ENCODE assay signal across 1 cellular context in the genomic region with DNA sequence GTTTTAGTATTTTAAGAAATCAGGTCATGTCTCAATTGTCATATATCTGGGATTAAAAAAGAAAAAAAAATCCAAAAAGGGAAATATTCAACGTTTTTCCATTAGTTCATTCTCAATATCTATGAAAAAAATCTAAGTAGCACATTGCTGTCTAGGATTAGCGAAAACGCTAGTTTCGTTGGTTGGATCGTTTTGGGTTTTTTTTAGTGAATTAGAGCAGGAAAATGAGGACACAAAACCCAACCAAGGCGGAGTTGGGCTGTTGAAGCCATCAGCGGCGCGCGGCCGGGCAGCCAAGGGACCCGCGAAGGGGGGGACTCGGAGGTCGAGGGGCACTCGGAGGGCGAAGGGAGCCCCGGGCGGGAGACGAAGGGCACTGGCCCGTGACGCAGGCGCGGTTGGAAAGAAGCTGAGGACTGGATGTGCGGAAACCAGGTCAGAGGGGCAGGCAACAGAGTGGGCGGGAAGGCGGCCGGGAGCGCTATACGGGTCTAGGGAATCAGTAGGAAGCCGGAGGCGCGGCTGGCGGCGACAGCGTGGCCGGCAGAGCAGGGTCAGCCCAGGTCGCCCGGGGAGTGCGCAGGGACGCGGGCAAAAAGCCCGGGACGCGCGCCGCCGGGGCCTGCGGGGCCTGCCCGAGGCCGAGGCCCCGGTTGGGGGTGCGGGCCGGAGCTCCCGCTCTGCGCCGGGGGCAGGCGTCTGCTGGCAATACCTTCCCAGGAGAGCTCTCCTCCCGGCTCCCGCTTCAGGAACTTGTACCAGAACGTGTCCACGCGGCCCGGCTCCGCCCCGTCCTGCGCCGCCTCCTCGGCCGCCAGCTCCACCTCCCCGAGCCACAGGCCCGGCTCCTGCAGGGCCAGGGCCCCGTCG.
TF ChIP-seq lines count a peak whose summit lies in the region.

No MANE protein-coding gene starts in this region.

TF ChIP-seq in HepG2, 621 proteins besides CTCF, POLR2A, EP300 and RAD21 (continued from another document and continues in another):
- peak; percentile 78 for TF ChIP-seq THAP7 (CRISPR knock-in tag; IDR thresholded peaks at IDR 0.05)
- TF ChIP-seq, protein P1, sequence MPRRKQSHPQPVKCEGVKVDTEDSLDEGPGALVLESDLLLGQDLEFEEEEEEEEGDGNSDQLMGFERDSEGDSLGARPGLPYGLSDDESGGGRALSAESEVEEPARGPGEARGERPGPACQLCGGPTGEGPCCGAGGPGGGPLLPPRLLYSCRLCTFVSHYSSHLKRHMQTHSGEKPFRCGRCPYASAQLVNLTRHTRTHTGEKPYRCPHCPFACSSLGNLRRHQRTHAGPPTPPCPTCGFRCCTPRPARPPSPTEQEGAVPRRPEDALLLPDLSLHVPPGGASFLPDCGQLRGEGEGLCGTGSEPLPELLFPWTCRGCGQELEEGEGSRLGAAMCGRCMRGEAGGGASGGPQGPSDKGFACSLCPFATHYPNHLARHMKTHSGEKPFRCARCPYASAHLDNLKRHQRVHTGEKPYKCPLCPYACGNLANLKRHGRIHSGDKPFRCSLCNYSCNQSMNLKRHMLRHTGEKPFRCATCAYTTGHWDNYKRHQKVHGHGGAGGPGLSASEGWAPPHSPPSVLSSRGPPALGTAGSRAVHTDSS (CRISPR knock-in tag; conservative IDR thresholded peaks at IDR 0.05): no peak
- TF ChIP-seq, protein P2, sequence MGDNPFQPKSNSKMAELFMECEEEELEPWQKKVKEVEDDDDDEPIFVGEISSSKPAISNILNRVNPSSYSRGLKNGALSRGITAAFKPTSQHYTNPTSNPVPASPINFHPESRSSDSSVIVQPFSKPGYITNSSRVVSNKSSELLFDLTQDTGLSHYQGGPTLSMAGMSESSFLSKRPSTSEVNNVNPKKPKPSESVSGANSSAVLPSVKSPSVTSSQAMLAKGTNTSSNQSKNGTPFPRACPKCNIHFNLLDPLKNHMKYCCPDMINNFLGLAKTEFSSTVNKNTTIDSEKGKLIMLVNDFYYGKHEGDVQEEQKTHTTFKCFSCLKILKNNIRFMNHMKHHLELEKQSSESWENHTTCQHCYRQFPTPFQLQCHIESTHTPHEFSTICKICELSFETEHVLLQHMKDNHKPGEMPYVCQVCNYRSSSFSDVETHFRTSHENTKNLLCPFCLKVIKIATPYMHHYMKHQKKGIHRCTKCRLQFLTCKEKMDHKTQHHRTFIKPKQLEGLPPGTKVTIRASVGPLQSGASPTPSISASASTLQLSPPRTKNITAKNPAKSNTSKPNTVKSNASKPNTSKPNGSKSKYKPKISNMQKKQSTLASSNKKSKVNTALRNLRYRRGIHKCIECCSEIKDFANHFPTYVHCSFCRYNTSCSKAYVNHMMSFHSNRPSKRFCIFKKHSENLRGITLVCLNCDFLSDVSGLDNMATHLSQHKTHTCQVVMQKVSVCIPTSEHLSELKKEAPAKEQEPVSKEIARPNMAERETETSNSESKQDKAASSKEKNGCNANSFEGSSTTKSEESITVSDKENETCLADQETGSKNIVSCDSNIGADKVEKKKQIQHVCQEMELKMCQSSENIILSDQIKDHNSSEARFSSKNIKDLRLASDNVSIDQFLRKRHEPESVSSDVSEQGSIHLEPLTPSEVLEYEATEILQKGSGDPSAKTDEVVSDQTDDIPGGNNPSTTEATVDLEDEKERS (CRISPR knock-in tag; IDR thresholded peaks at IDR 0.05): peak; percentile 91
- no peak for TF ChIP-seq ZNF7 (CRISPR knock-in tag; IDR thresholded peaks at IDR 0.05)
- no peak for TF ChIP-seq NR3C1 (CRISPR knock-in tag; IDR thresholded peaks at IDR 0.05)
- TF ChIP-seq ZBTB34 (CRISPR knock-in tag; IDR thresholded peaks at IDR 0.05): no peak
- no peak for TF ChIP-seq HOXD1 (CRISPR knock-in tag; IDR thresholded peaks at IDR 0.05)
- no peak; the same call in 1 of the 2 replicates for TF ChIP-seq E2F5 (CRISPR knock-in tag; conservative IDR thresholded peaks at IDR 0.05)
- TF ChIP-seq SYNCRIP (IDR thresholded peaks at IDR 0.05; ENCODE audit: insufficient read depth, low read depth, low read length): no peak
- TF ChIP-seq FOXC1 (CRISPR knock-in tag; IDR thresholded peaks at IDR 0.05; ENCODE audit: borderline replicate concordance): peak; percentile 54; the same call in 1 of the 2 replicates
- TF ChIP-seq HES4 (CRISPR knock-in tag; IDR thresholded peaks at IDR 0.05; ENCODE audit: borderline replicate concordance): peak; percentile 84
- TF ChIP-seq, protein P3, sequence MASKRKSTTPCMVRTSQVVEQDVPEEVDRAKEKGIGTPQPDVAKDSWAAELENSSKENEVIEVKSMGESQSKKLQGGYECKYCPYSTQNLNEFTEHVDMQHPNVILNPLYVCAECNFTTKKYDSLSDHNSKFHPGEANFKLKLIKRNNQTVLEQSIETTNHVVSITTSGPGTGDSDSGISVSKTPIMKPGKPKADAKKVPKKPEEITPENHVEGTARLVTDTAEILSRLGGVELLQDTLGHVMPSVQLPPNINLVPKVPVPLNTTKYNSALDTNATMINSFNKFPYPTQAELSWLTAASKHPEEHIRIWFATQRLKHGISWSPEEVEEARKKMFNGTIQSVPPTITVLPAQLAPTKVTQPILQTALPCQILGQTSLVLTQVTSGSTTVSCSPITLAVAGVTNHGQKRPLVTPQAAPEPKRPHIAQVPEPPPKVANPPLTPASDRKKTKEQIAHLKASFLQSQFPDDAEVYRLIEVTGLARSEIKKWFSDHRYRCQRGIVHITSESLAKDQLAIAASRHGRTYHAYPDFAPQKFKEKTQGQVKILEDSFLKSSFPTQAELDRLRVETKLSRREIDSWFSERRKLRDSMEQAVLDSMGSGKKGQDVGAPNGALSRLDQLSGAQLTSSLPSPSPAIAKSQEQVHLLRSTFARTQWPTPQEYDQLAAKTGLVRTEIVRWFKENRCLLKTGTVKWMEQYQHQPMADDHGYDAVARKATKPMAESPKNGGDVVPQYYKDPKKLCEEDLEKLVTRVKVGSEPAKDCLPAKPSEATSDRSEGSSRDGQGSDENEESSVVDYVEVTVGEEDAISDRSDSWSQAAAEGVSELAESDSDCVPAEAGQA (IDR thresholded peaks at IDR 0.05; ENCODE audit: low read depth): peak; percentile 50; the same call in 1 of the 2 replicates
- TF ChIP-seq, protein P3 (CRISPR knock-in tag; IDR thresholded peaks at IDR 0.05; ENCODE audit: borderline replicate concordance): peak; percentile 70; the same call in 1 of the 2 replicates
- no peak; the same call in 1 of the 2 replicates for TF ChIP-seq ZNF768 (CRISPR knock-in tag; IDR thresholded peaks at IDR 0.05)
- TF ChIP-seq ASH2L (IDR thresholded peaks at IDR 0.05; ENCODE audit: insufficient read length, low read depth, low read length): peak; percentile 88
- TF ChIP-seq KLF12 (CRISPR knock-in tag; IDR thresholded peaks at IDR 0.05; ENCODE audit: borderline replicate concordance): no peak
- TF ChIP-seq ZNF567 (CRISPR knock-in tag; IDR thresholded peaks at IDR 0.05; ENCODE audit: borderline replicate concordance): peak; percentile 47; the same call in 1 of the 2 replicates
- TF ChIP-seq, protein P4, sequence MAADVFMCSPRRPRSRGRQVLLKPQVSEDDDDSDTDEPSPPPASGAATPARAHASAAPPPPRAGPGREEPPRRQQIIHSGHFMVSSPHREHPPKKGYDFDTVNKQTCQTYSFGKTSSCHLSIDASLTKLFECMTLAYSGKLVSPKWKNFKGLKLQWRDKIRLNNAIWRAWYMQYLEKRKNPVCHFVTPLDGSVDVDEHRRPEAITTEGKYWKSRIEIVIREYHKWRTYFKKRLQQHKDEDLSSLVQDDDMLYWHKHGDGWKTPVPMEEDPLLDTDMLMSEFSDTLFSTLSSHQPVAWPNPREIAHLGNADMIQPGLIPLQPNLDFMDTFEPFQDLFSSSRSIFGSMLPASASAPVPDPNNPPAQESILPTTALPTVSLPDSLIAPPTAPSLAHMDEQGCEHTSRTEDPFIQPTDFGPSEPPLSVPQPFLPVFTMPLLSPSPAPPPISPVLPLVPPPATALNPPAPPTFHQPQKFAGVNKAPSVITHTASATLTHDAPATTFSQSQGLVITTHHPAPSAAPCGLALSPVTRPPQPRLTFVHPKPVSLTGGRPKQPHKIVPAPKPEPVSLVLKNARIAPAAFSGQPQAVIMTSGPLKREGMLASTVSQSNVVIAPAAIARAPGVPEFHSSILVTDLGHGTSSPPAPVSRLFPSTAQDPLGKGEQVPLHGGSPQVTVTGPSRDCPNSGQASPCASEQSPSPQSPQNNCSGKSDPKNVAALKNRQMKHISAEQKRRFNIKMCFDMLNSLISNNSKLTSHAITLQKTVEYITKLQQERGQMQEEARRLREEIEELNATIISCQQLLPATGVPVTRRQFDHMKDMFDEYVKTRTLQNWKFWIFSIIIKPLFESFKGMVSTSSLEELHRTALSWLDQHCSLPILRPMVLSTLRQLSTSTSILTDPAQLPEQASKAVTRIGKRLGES (CRISPR knock-in tag; IDR thresholded peaks at IDR 0.05; ENCODE audit: borderline replicate concordance): peak; percentile 83; the same call in 1 of the 2 replicates
